In genomic region chr20:17969884-17970409, GRCh38 we compare ENCODE assay signal across 8 cellular contexts. TPM values are rescaled to one million over a fixed set of nuclear protein-coding genes. Genes with fewer than 3 reads are reported as not detected.
A peak's percentile ranks its signal among the peaks of the same experiment; 100 is the strongest.
DNase-seq lines count a peak whose midpoint lies in the region; ATAC-seq and TF ChIP-seq lines count a peak whose summit lies in the region.

No MANE protein-coding gene starts in this region.

- no peaks in the 10 kb centered on the region for H3K9me3 Mint-ChIP-seq in T-helper 2 cell treated with Interferon-gamma antibody and Interleukin-4, amounts not matched to agents 5 μg/mL and 100 μg/mL, for 36 hours
- H3K9me3 Mint-ChIP-seq in mesothelial cell of epicardium = no peaks in the 10 kb centered on the region
- H3K9me3 Mint-ChIP-seq in type B pancreatic cell = no peaks in the 10 kb centered on the region

- H3K27me3 ChIP-seq in effector memory CD4-positive, alpha-beta T cell (replicated peaks; ENCODE audit: control insufficient read depth, insufficient read depth, low read length, poor library complexity, severe bottlenecking) = no peaks in the 10 kb centered on the region

- no peak for ATAC-seq in GM18520 (IDR thresholded peaks at IDR 0.05; ENCODE audit: unreplicated experiment)

- H3K36me3 ChIP-seq in effector memory CD4-positive, alpha-beta T cell (ENCODE audit: control insufficient read depth, insufficient read depth, low read length) = no peaks in the 10 kb centered on the region

- H3K36me3 Mint-ChIP-seq in T-helper 2 cell treated with Interferon-gamma antibody and Interleukin-4, amounts not matched to agents 5 μg/mL and 100 μg/mL, for 36 hours (ENCODE audit: low read depth) = peaks cover 67% of the 10 kb centered on the region
- H3K36me3 Mint-ChIP-seq in mesothelial cell of epicardium = no peaks in the 10 kb centered on the region
- peaks cover 18% of the 10 kb centered on the region for H3K36me3 Mint-ChIP-seq in type B pancreatic cell

- H3K4me1 ChIP-seq in effector memory CD4-positive, alpha-beta T cell (ENCODE audit: control insufficient read depth, insufficient read depth, low read length, poor library complexity, severe bottlenecking) = peaks cover 30% of the 10 kb centered on the region

- TF ChIP-seq CTCF in HFF-Myc (IDR thresholded peaks at IDR 0.05; ENCODE audit: low read depth, low read length, missing control alignments) = no peak
- no peak for TF ChIP-seq CTCF in mesothelial cell of epicardium (IDR thresholded peaks at IDR 0.05; ENCODE audit: unreplicated experiment)
- TF ChIP-seq CTCF in type B pancreatic cell (conservative IDR thresholded peaks at IDR 0.05) = no peak

- peak overlapping the region; percentile 98 for H3K27ac Mint-ChIP-seq in T-helper 2 cell treated with Interferon-gamma antibody and Interleukin-4, amounts not matched to agents 5 μg/mL and 100 μg/mL, for 36 hours
- H3K27ac Mint-ChIP-seq in mesothelial cell of epicardium (peak overlapping the region; percentile 99), type B pancreatic cell (peak overlapping the region; percentile 99)

- H3K4me1 Mint-ChIP-seq in T-helper 2 cell treated with Interferon-gamma antibody and Interleukin-4, amounts not matched to agents 5 μg/mL and 100 μg/mL, for 36 hours (ENCODE audit: low read depth) = peaks cover 46% of the 10 kb centered on the region
- H3K4me1 Mint-ChIP-seq in mesothelial cell of epicardium = peaks cover 75% of the 10 kb centered on the region
- H3K4me1 Mint-ChIP-seq in type B pancreatic cell (ENCODE audit: unreplicated experiment) = peaks cover 48% of the 10 kb centered on the region

- H3K9me3 ChIP-seq in effector memory CD4-positive, alpha-beta T cell (ENCODE audit: control insufficient read depth, low read length) = no peaks in the 10 kb centered on the region

- DNase-seq in DMS53 treated with DMSO at 0.1 percent for 48 hours (lab: John Stamatoyannopoulos, UW; ENCODE audit: unreplicated experiment) (peak; percentile 30), HFF-Myc (ENCODE audit: extremely low read depth, low read depth) (no peak), mesothelial cell of epicardium (ENCODE audit: low spot score in 2 of 2, unreplicated experiment in 2 of 2) (no peak), type B pancreatic cell (ENCODE audit: extremely low spot score, unreplicated experiment) (no peak), GM19238 (ENCODE audit: insufficient read length, low spot score) (no peak)
- DNase-seq in T-helper 2 cell treated with Interferon-gamma antibody and Interleukin-4, amounts not matched to agents 5 μg/mL and 100 μg/mL, for 36 hours (ENCODE audit: low spot score) = peak; percentile 41
- DNase-seq in effector memory CD4-positive, alpha-beta T cell = peak in 2 of 3 donors; percentile 20

- H3K27ac ChIP-seq in effector memory CD4-positive, alpha-beta T cell (ENCODE audit: insufficient read depth, low read length, poor library complexity, severe bottlenecking) = peak overlapping the region; percentile 95

- peak overlapping the region; percentile 86 for H3K4me3 ChIP-seq in HFF-Myc (replicated peaks; ENCODE audit: low read depth, low read length)
- peak overlapping the region; percentile 90 for H3K4me3 ChIP-seq in effector memory CD4-positive, alpha-beta T cell (ENCODE audit: insufficient read depth, low read depth, low read length, poor library complexity, severe bottlenecking)

- H3K27me3 Mint-ChIP-seq in T-helper 2 cell treated with Interferon-gamma antibody and Interleukin-4, amounts not matched to agents 5 μg/mL and 100 μg/mL, for 36 hours (ENCODE audit: low read depth) = no peaks in the 10 kb centered on the region
- H3K27me3 Mint-ChIP-seq in mesothelial cell of epicardium (ENCODE audit: low read depth) (no peaks in the 10 kb centered on the region), type B pancreatic cell (no peaks in the 10 kb centered on the region)

- peak overlapping the region; percentile 99 for H3K4me3 Mint-ChIP-seq in T-helper 2 cell treated with Interferon-gamma antibody and Interleukin-4, amounts not matched to agents 5 μg/mL and 100 μg/mL, for 36 hours
- peak overlapping the region; percentile 93 for H3K4me3 Mint-ChIP-seq in mesothelial cell of epicardium
- H3K4me3 Mint-ChIP-seq in type B pancreatic cell = peak overlapping the region; percentile 97

RNA-seq across cellular contexts. Expression of gene MGME1, which starts 1.1 kb away (rescaled TPM):
- 25.0 to 26.7 TPM (median 25.7 TPM) in 3 replicates for total RNA-seq in mesothelial cell of epicardium
- total RNA-seq in type B pancreatic cell (ENCODE audit: low replicate concordance) = 31.2 and 32.7 TPM in 2 replicates

RNA-seq across cellular contexts. Expression of gene SNX5, which starts 1.4 kb away (rescaled TPM):
- total RNA-seq in mesothelial cell of epicardium = 130 to 134 TPM (median 133 TPM) in 3 replicates
- total RNA-seq in type B pancreatic cell (ENCODE audit: low replicate concordance) = 87.4 and 115 TPM in 2 replicates

Comparison
In these comparisons a context has a peak if more than half of its experiments do, and no peak if none do; other contexts are left out.
1. DNase-seq: peak in DMS53 treated with DMSO at 0.1 percent for 48 hours (single experiment), T-helper 2 cell treated with Interferon-gamma antibody and Interleukin-4, amounts not matched to agents 5 μg/mL and 100 μg/mL, for 36 hours (single experiment) and effector memory CD4-positive, alpha-beta T cell (2 of 3); none in HFF-Myc (single experiment), mesothelial cell of epicardium (0 of 2), type B pancreatic cell (single experiment) and GM19238 (single experiment).
2. Peak in every context shown above with its lines, with median percentiles within 50 percentile points of each other: H3K27ac Mint-ChIP-seq and H3K4me3 Mint-ChIP-seq.